Comparison of ENCODE assay signal across 11 cellular contexts in the genomic region with DNA sequence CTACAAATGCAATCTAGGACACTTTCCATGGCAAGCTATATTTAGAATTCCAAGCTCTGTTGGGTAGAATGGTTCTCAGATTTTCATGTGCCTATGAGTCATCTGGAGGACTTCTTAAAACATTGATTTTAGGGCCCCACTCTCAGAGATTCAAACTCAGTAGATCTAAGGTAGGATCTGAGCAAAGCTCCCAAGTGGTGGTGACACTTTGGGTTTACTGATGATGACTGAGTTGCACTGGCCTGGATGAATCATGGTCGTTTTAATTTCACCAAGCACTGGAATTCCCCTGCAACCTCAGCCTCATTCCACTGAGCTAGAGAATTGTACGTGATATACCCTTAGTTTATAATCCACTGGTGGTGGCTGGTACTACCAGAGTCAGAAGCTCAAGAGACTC.
DNase-seq lines count a peak whose midpoint lies in the region; ATAC-seq and TF ChIP-seq lines count a peak whose summit lies in the region.
"Had no signal": no experiment of that assay in that cellular context is flagged by ENCODE, and none has a peak within 500 bp of the region (broad histone marks: within the 10 kb centered on the region; RNA-seq: fewer than 3 reads in every experiment).

No MANE protein-coding gene starts in this region.

- H3K27ac Mint-ChIP-seq in stimulated activated naive B cell treated with anti-CD40 and anti-IgM and Interleukin-4, amounts not matched to agents 10 μg/mL and 1 μg/mL and 100 μg/mL, for 72 hours, result no peak overlapping the region

- DNase-seq in Right ventricle myocardium superior (no peak), cardiac septum (ENCODE audit: low spot score) (no peak), epithelial cell of esophagus (ENCODE audit: low read depth) (peak; percentile 42), RKO (ENCODE audit: low spot score) (no peak), colonic mucosa (no peak)
- no peak for DNase-seq in stimulated activated naive B cell treated with anti-CD40 and anti-IgM and Interleukin-4, amounts not matched to agents 10 μg/mL and 1 μg/mL and 100 μg/mL, for 72 hours
- DNase-seq: dorsolateral prefrontal cortex, NCI-H524, WERI-Rb-1 had no signal

- H3K9ac ChIP-seq in colonic mucosa (ENCODE audit: low read depth in 2 of 2, low read length in 2 of 2), result no peak overlapping the region

- TF ChIP-seq CTCF in epithelial cell of esophagus (IDR thresholded peaks at IDR 0.05; ENCODE audit: insufficient read depth, low read depth, low read length, missing control alignments), result no peak
- TF ChIP-seq CTCF in colonic mucosa (IDR thresholded peaks at IDR 0.05), result no peak

- ATAC-seq in Right ventricle myocardium superior (ENCODE audit: poor library complexity) (peak; percentile 41), HG03565 (IDR thresholded peaks at IDR 0.05; ENCODE audit: unreplicated experiment) (peak; percentile 64), GM21423 (IDR thresholded peaks at IDR 0.05; ENCODE audit: unreplicated experiment) (no peak)
- ATAC-seq in stimulated activated naive B cell treated with anti-CD40 and anti-IgM and Interleukin-4, amounts not matched to agents 10 μg/mL and 1 μg/mL and 100 μg/mL, for 72 hours (replicated peaks), result peak; percentile 19 to 53

- H3K27me3 ChIP-seq in colonic mucosa, result no peaks in the 10 kb centered on the region
- H3K27me3 ChIP-seq: dorsolateral prefrontal cortex had no signal

- H3K36me3 Mint-ChIP-seq in stimulated activated naive B cell treated with anti-CD40 and anti-IgM and Interleukin-4, amounts not matched to agents 10 μg/mL and 1 μg/mL and 100 μg/mL, for 72 hours, result no peaks in the 10 kb centered on the region

- peaks cover 0 to 4% of the 10 kb centered on the region in 2 donors for H3K27me3 Mint-ChIP-seq in stimulated activated naive B cell treated with anti-CD40 and anti-IgM and Interleukin-4, amounts not matched to agents 10 μg/mL and 1 μg/mL and 100 μg/mL, for 72 hours

- no peaks in the 10 kb centered on the region for H3K9me3 ChIP-seq in colonic mucosa

- no peaks in the 10 kb centered on the region for H3K36me3 ChIP-seq in colonic mucosa
- H3K36me3 ChIP-seq: WERI-Rb-1 had no signal

- H3K4me3 ChIP-seq in epithelial cell of esophagus (ENCODE audit: low read length) (no peak overlapping the region), colonic mucosa (no peak overlapping the region)
- H3K4me3 ChIP-seq: dorsolateral prefrontal cortex had no signal

- H3K4me1 Mint-ChIP-seq in stimulated activated naive B cell treated with anti-CD40 and anti-IgM and Interleukin-4, amounts not matched to agents 10 μg/mL and 1 μg/mL and 100 μg/mL, for 72 hours, result no peaks in the 10 kb centered on the region

- intact Hi-C loops in Right ventricle myocardium superior (cut with DNase I), result no loop called here
- intact Hi-C loops in cardiac septum (cut with DNase I), result no loop called here
- intact Hi-C loops in colonic mucosa (cut with DNase I), result no loop called here

- H3K27ac ChIP-seq in colonic mucosa, result no peak overlapping the region
- H3K27ac ChIP-seq: WERI-Rb-1 had no signal

- H3K4me3 Mint-ChIP-seq in stimulated activated naive B cell treated with anti-CD40 and anti-IgM and Interleukin-4, amounts not matched to agents 10 μg/mL and 1 μg/mL and 100 μg/mL, for 72 hours, result no peak overlapping the region

- H3K9me3 Mint-ChIP-seq in stimulated activated naive B cell treated with anti-CD40 and anti-IgM and Interleukin-4, amounts not matched to agents 10 μg/mL and 1 μg/mL and 100 μg/mL, for 72 hours, result no peaks in the 10 kb centered on the region

- no peaks in the 10 kb centered on the region for H3K4me1 ChIP-seq in colonic mucosa
